ENCODE assay signal across 8 cellular contexts in genomic region chr1:66929999-66930822, GRCh38. TPM values are rescaled to one million over a fixed set of nuclear protein-coding genes. Genes with fewer than 3 reads are reported as not detected.
DNase-seq lines count a peak whose midpoint lies in the region; TF ChIP-seq lines count a peak whose summit lies in the region.

No MANE protein-coding gene starts in this region.

- H2BK12ac ChIP-seq in mesenchymal stem cell (ENCODE audit: low read length in 2 of 2), result peak overlapping the region in 1 of 2 experiments; percentile 43

- no peak overlapping the region for H2AFZ ChIP-seq in mesenchymal stem cell (ENCODE audit: low read depth, low read length)

- peak overlapping the region; percentile 96 for H3K27ac ChIP-seq in effector memory CD4-positive, alpha-beta T cell (ENCODE audit: insufficient read depth, low read length, poor library complexity, severe bottlenecking)
- H3K27ac ChIP-seq in mesenchymal stem cell (ENCODE audit: low read length, poor library complexity, severe bottlenecking), result peak overlapping the region; percentile 70

- peak; percentile 94 for DNase-seq in COR-L47 (lab: John Stamatoyannopoulos, UW)
- DNase-seq in GM20000 (ENCODE audit: low spot score), result peak; percentile 91
- peak; percentile 74 for DNase-seq in HS-5 (ENCODE audit: low read depth)
- peak; percentile 49 for DNase-seq in NK-92 (lab: John Stamatoyannopoulos, UW; ENCODE audit: unreplicated experiment)
- DNase-seq in activated CD8-positive, alpha-beta memory T cell treated with anti-CD3 and anti-CD28 coated beads for 48 hours (ENCODE audit: low read depth in 2 of 3, low spot score in 2 of 3), result peak; percentile 80 to 93 (median 85)
- peak; percentile 90 to 91 (median 91) for DNase-seq in effector memory CD4-positive, alpha-beta T cell
- DNase-seq in mesenchymal stem cell, result peak; percentile 95
- peak; percentile 90 for DNase-seq in stimulated activated CD8-positive, alpha-beta memory T cell treated with anti-CD3 and anti-CD28 coated beads, Interleukin-12 subunit alpha, Interleukin-12 subunit beta, amount 100 ng/mL, for 1 hour (ENCODE audit: low read depth)

- H3K36me3 ChIP-seq in effector memory CD4-positive, alpha-beta T cell (ENCODE audit: control insufficient read depth, insufficient read depth, low read length), result no peaks in the 10 kb centered on the region
- H3K36me3 ChIP-seq in mesenchymal stem cell (ENCODE audit: control insufficient read depth in 1 of 2, insufficient read depth in 2 of 2, low read depth in 1 of 2, low read length in 2 of 2), result peaks cover 0 to 4% of the 10 kb centered on the region in 2 experiments

- peak overlapping the region; percentile 0 to 46 for H3K14ac ChIP-seq in mesenchymal stem cell (ENCODE audit: low read length in 2 of 2)

- peak overlapping the region; percentile 77 for H2BK5ac ChIP-seq in mesenchymal stem cell (ENCODE audit: low read depth, low read length, poor library complexity, severe bottlenecking)

- peak overlapping the region; percentile 87 for H4K8ac ChIP-seq in mesenchymal stem cell (ENCODE audit: low read length)

- no peaks in the 10 kb centered on the region for H3K27me3 ChIP-seq in effector memory CD4-positive, alpha-beta T cell (replicated peaks; ENCODE audit: control insufficient read depth, insufficient read depth, low read length, poor library complexity, severe bottlenecking)
- H3K27me3 ChIP-seq in mesenchymal stem cell (ENCODE audit: control insufficient read depth in 1 of 2, insufficient read depth in 1 of 2, low read length in 2 of 2), result no peaks in the 10 kb centered on the region

- H3K4ac ChIP-seq in mesenchymal stem cell (ENCODE audit: low read depth in 1 of 2, low read length in 2 of 2), result peak overlapping the region; percentile 10 to 81

- no peak overlapping the region for H2AK5ac ChIP-seq in mesenchymal stem cell (ENCODE audit: low read length, severe bottlenecking)

- H2BK15ac ChIP-seq in mesenchymal stem cell (ENCODE audit: low read depth, poor library complexity, severe bottlenecking), result peak overlapping the region; percentile 29

- no peak overlapping the region for H2BK120ac ChIP-seq in mesenchymal stem cell (ENCODE audit: low read depth, low read length)

- H3K4me3 ChIP-seq in effector memory CD4-positive, alpha-beta T cell (ENCODE audit: insufficient read depth, low read depth, low read length, poor library complexity, severe bottlenecking), result peak overlapping the region; percentile 94
- H3K4me3 ChIP-seq in mesenchymal stem cell (ENCODE audit: insufficient read depth in 1 of 2, low read depth in 1 of 2, low read length in 2 of 2), result peak overlapping the region; percentile 86 to 89

- peak overlapping the region; percentile 90 to 92 for H3K18ac ChIP-seq in mesenchymal stem cell (ENCODE audit: low read depth in 1 of 2, low read length in 2 of 2)

- H3K9ac ChIP-seq in mesenchymal stem cell (ENCODE audit: low read length), result peak overlapping the region; percentile 99

- H3K4me2 ChIP-seq in mesenchymal stem cell (ENCODE audit: low read length, poor library complexity, severe bottlenecking), result peak overlapping the region; percentile 59

- under 1% methylated on average over 74 of the region's 83 CpGs for WGBS in mesenchymal stem cell

- H3K9me3 ChIP-seq in effector memory CD4-positive, alpha-beta T cell (ENCODE audit: control insufficient read depth, low read length), result no peaks in the 10 kb centered on the region
- no peaks in the 10 kb centered on the region for H3K9me3 ChIP-seq in mesenchymal stem cell (ENCODE audit: control insufficient read depth, low read length)

- no peaks in the 10 kb centered on the region for H3K79me1 ChIP-seq in mesenchymal stem cell (replicated peaks; ENCODE audit: low read length, poor library complexity, severe bottlenecking)

- peaks cover 21% of the 10 kb centered on the region for H3K4me1 ChIP-seq in effector memory CD4-positive, alpha-beta T cell (ENCODE audit: control insufficient read depth, insufficient read depth, low read length, poor library complexity, severe bottlenecking)
- no peaks in the 10 kb centered on the region for H3K4me1 ChIP-seq in mesenchymal stem cell (ENCODE audit: control insufficient read depth, insufficient read depth, low read depth, low read length)

- no peak for TF ChIP-seq CTCF in GM20000 (IDR thresholded peaks at IDR 0.05; ENCODE audit: extremely low read depth, missing control alignments)

- H4K91ac ChIP-seq in mesenchymal stem cell (ENCODE audit: low read length), result peak overlapping the region; percentile 36

- H3K23ac ChIP-seq in mesenchymal stem cell (ENCODE audit: low read length in 2 of 2), result peak overlapping the region in 1 of 2 experiments; percentile 92

RNA-seq across cellular contexts. Expression of gene MIER1, which starts 5.4 kb away (rescaled TPM):
- polyA plus RNA-seq in mesenchymal stem cell (2013, experiment 1 of 2), result 22.2 TPM
- polyA plus RNA-seq in mesenchymal stem cell (2013, experiment 2 of 2), result 23.3 TPM

RNA-seq across cellular contexts. Expression of gene DNAI4, which starts 5.6 kb away (rescaled TPM):
- 1.4 TPM for polyA plus RNA-seq in mesenchymal stem cell (2013, experiment 1 of 2)
- polyA plus RNA-seq in mesenchymal stem cell (2013, experiment 2 of 2), result 2.0 TPM

Comparison
In these comparisons a context has a peak if more than half of its experiments do, and no peak if none do; other contexts are left out.
1. Peak in every context shown above with its lines: DNase-seq, H3K4me3 ChIP-seq and H3K27ac ChIP-seq.